In genomic region chr1:225435487-225435886, GRCh38 we compare ENCODE assay signal across 13 cellular contexts. TPM values are rescaled to one million over a fixed set of nuclear protein-coding genes. Genes with fewer than 3 reads are reported as not detected.
DNase-seq lines count a peak whose midpoint lies in the region; ATAC-seq lines count a peak whose summit lies in the region.
"Had no signal": no experiment of that assay in that cellular context is flagged by ENCODE, and none has a peak within 500 bp of the region (broad histone marks: within the 10 kb centered on the region; RNA-seq: fewer than 3 reads in every experiment).

No MANE protein-coding gene starts in this region.

- H3K9me3 ChIP-seq in T-helper 17 cell (ENCODE audit: control insufficient read depth, low read length, poor library complexity, severe bottlenecking) (no peaks in the 10 kb centered on the region), SJCRH30 (replicated peaks) (no peaks in the 10 kb centered on the region)

- intact Hi-C loops in left colon (cut with DNase I, micrococcal nuclease) = no loop called here

- no peak overlapping the region for H3K4me3 Mint-ChIP-seq in T-helper 17 cell
- H3K4me3 Mint-ChIP-seq: activated naive CD8-positive, alpha-beta T cell treated with anti-CD3 and anti-CD28 coated beads for 36 hours; stimulated activated naive CD8-positive, alpha-beta T cell treated with anti-CD3 and anti-CD28 coated beads, Interleukin-15, Interleukin-2, amounts not matched to agents 100 ng/mL and 50 ng/mL, for 24 hours had no signal

- peaks cover 2% of the 10 kb centered on the region for H3K36me3 Mint-ChIP-seq in T-helper 17 cell (ENCODE audit: low read depth)
- H3K36me3 Mint-ChIP-seq: activated naive CD8-positive, alpha-beta T cell treated with anti-CD3 and anti-CD28 coated beads for 36 hours had no signal

- H3K4me1 ChIP-seq in SJCRH30 = no peaks in the 10 kb centered on the region

- DNase-seq in T-helper 17 cell = no peak
- DNase-seq in SJCRH30 = no peak
- DNase-seq in central memory CD4-positive, alpha-beta T cell = no peak
- DNase-seq in SKM-1 (lab: John Stamatoyannopoulos, UW; ENCODE audit: unreplicated experiment) = no peak
- no peak for DNase-seq in left colon
- DNase-seq: activated naive CD8-positive, alpha-beta T cell treated with anti-CD3 and anti-CD28 coated beads for 36 hours; caudate nucleus; NCI-H1417 treated with DMSO at 0.1 percent for 48 hours; NCI-H524 treated with DMSO at 0.1 percent for 48 hours had no signal

- peak; percentile 27 for ATAC-seq in GM18498 (IDR thresholded peaks at IDR 0.05; ENCODE audit: unreplicated experiment)
- peak; percentile 21 for ATAC-seq in GM19463 (IDR thresholded peaks at IDR 0.05; ENCODE audit: unreplicated experiment)
- peak; percentile 14 for ATAC-seq in HG02938 (IDR thresholded peaks at IDR 0.05; ENCODE audit: unreplicated experiment)
- no peak for ATAC-seq in T-helper 17 cell
- ATAC-seq in left colon = no peak

- H3K27me3 Mint-ChIP-seq in T-helper 17 cell = no peaks in the 10 kb centered on the region
- H3K27me3 Mint-ChIP-seq: activated naive CD8-positive, alpha-beta T cell treated with anti-CD3 and anti-CD28 coated beads for 36 hours; stimulated activated naive CD8-positive, alpha-beta T cell treated with anti-CD3 and anti-CD28 coated beads, Interleukin-15, Interleukin-2, amounts not matched to agents 100 ng/mL and 50 ng/mL, for 24 hours had no signal

- no peak overlapping the region for H3K4me3 ChIP-seq in SJCRH30

- H3K27ac Mint-ChIP-seq in T-helper 17 cell = peak overlapping the region; percentile 72
- H3K27ac Mint-ChIP-seq: activated naive CD8-positive, alpha-beta T cell treated with anti-CD3 and anti-CD28 coated beads for 36 hours; stimulated activated naive CD8-positive, alpha-beta T cell treated with anti-CD3 and anti-CD28 coated beads, Interleukin-15, Interleukin-2, amounts not matched to agents 100 ng/mL and 50 ng/mL, for 24 hours had no signal

- H3K27me3 ChIP-seq in SJCRH30 = no peaks in the 10 kb centered on the region

- peaks cover 8% of the 10 kb centered on the region for H3K4me1 Mint-ChIP-seq in T-helper 17 cell

- no peak overlapping the region for H3K27ac ChIP-seq in SJCRH30

- no peaks in the 10 kb centered on the region for H3K36me3 ChIP-seq in SJCRH30

RNA-seq across cellular contexts. Expression of gene LBR, which starts 7.6 kb away (rescaled TPM):
- total RNA-seq in T-helper 17 cell (100 to 1,000 TPM; 116 to 121 TPM), left colon (10 to 100 TPM; 85.2 to 88.5 TPM)
- total RNA-seq in SJCRH30 (2014; rRNA removed; shearing (Covaris generic)) = 145 TPM in 2 replicates

Comparison
In these comparisons a context has a peak if more than half of its experiments do, and no peak if none do; other contexts are left out.
1. ATAC-seq: peak in GM18498 (single experiment), GM19463 (single experiment) and HG02938 (single experiment); none in T-helper 17 cell (single experiment) and left colon (single experiment).